In the genomic region with DNA sequence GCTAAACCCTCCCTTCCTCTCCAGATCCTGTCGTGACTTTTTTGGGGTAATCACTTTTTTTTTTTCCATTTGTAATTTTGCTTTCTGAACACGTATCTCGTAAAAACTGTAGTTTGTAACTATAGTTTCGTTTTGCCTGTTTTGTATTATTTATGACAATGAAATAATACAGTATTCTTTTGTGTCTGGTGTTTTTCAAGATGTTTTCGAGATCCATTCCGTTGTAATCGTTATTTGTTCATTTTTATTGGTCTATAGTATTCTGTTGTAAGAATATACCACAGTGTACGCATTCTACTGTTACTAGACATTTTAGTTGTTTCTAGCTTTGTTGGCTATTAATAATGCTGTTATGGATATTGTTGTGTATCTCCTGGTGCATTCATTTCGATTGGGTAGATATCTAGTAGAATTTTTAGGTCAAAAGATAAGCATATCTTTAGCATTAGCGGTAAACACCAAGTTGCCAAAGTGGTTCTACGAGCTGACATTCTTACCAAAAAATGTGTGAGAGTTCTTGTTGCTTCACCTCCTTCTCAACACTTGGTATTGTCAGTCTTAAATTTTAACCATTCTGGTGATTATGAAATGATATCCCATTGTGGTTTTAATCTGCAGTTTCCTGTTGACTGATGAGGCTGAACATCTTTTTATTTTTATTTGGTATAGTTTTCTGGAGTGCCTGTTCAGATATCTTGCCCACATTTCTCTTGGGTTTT, we compare ENCODE assay signal across 8 cellular contexts.
DNase-seq lines count a peak whose midpoint lies in the region; ATAC-seq and TF ChIP-seq lines count a peak whose summit lies in the region.

No MANE protein-coding gene starts in this region.

- no peak for TF ChIP-seq CTCF in MM.1S (IDR thresholded peaks at IDR 0.05; ENCODE audit: low read length)

- H3K4me1 ChIP-seq in CD4-positive, alpha-beta memory T cell (ENCODE audit: insufficient read depth, low read length): peaks cover 13% of the 10 kb centered on the region
- no peaks in the 10 kb centered on the region for H3K4me1 ChIP-seq in MM.1S (ENCODE audit: low read length)
- peaks cover 4% of the 10 kb centered on the region for H3K4me1 ChIP-seq in effector memory CD4-positive, alpha-beta T cell (ENCODE audit: control insufficient read depth, insufficient read depth, low read length, poor library complexity, severe bottlenecking)
- peaks cover 4 to 8% of the 10 kb centered on the region in 2 donors for H3K4me1 ChIP-seq in neuronal stem cell (ENCODE audit: control insufficient read depth in 2 of 2, insufficient read depth in 1 of 2, low read depth in 1 of 2, low read length in 2 of 2)

- WGBS in neuronal stem cell (ENCODE audit: extremely low coverage in 2 of 2, insufficient read length in 2 of 2, insufficient replicate concordance in 1 of 2), 2 donors: no CpG with 5 or more reads among the region's 11 CpGs

- no peak overlapping the region for H3K4ac ChIP-seq in neuronal stem cell (ENCODE audit: low read length)

- no peak overlapping the region for H3K14ac ChIP-seq in neuronal stem cell (ENCODE audit: low read length)

- no peaks in the 10 kb centered on the region for H3K9me2 ChIP-seq in MM.1S (replicated peaks; ENCODE audit: insufficient read depth, low read length)

- no peak overlapping the region for H2BK5ac ChIP-seq in neuronal stem cell (ENCODE audit: low read length)

- no peaks in the 10 kb centered on the region for H3K9me3 ChIP-seq in CD4-positive, alpha-beta memory T cell (ENCODE audit: control insufficient read depth in 1 of 2, low read length in 2 of 2)
- H3K9me3 ChIP-seq in MM.1S (replicated peaks; ENCODE audit: insufficient read depth, low read length) (no peaks in the 10 kb centered on the region), neuronal stem cell (replicated peaks in 1 of 2; ENCODE audit: control insufficient read depth in 2 of 2, insufficient read depth in 1 of 2, low read depth in 1 of 2, low read length in 2 of 2) (peaks cover 15 to 46% of the 10 kb centered on the region in 2 donors)
- H3K9me3 ChIP-seq in effector memory CD4-positive, alpha-beta T cell (ENCODE audit: control insufficient read depth, low read length): no peaks in the 10 kb centered on the region

- no peak overlapping the region for H2BK120ac ChIP-seq in neuronal stem cell (ENCODE audit: low read depth, low read length)

- no peaks in the 10 kb centered on the region for H3K79me2 ChIP-seq in MM.1S (ENCODE audit: low read length)

- no peak overlapping the region for H2BK12ac ChIP-seq in neuronal stem cell (ENCODE audit: low read length)

- CTCF ChIA-PET in CD4-positive, alpha-beta memory T cell (lab: Charles Lee; ENCODE audit: partially characterized antibody): interaction anchor here (1.5 to 3.7 kb wide), 2 partner anchors 219 to 274 kb away, joined by 3 to 16 read pairs; no protein-coding TSS in a partner anchor

- no peak overlapping the region for H3K18ac ChIP-seq in neuronal stem cell (ENCODE audit: low read length)

- no peak for ATAC-seq in GM21528 (IDR thresholded peaks at IDR 0.05; ENCODE audit: low FRiP score, unreplicated experiment)

- H3K4me1 Mint-ChIP-seq in CD4-positive, alpha-beta memory T cell: peaks cover 7 to 17% (median 13%) of the 10 kb centered on the region in 4 donors

- no peak overlapping the region for H2BK15ac ChIP-seq in neuronal stem cell (ENCODE audit: low read length)

- peaks cover 4 to 5% of the 10 kb centered on the region in 2 donors for H3K36me3 Mint-ChIP-seq in CD4-positive, alpha-beta memory T cell

- peaks cover 0 to 2% (median 0%) of the 10 kb centered on the region in 8 donors for H3K9me3 Mint-ChIP-seq in CD4-positive, alpha-beta memory T cell

- peaks cover 2 to 11% of the 10 kb centered on the region in 2 donors for H3K27me3 Mint-ChIP-seq in CD4-positive, alpha-beta memory T cell

- DNase-seq in CD4-positive, alpha-beta memory T cell: no peak
- DNase-seq in MM.1S: no peak
- DNase-seq in effector memory CD4-positive, alpha-beta T cell: no peak
- no peak for DNase-seq in neuronal stem cell (ENCODE audit: low spot score)
- no peak for DNase-seq in GOT3 (lab: John Stamatoyannopoulos, UW)
- DNase-seq in COLO668 (lab: John Stamatoyannopoulos, UW; ENCODE audit: unreplicated experiment): no peak
- no peak for DNase-seq in stimulated activated CD8-positive, alpha-beta memory T cell treated with anti-CD3 and anti-CD28 coated beads, Interleukin-4, amount 100 ng/mL, for 48 hours

- H3K79me1 ChIP-seq in neuronal stem cell (ENCODE audit: low read depth, low read length): peaks cover 4% of the 10 kb centered on the region

- H3K23ac ChIP-seq in neuronal stem cell (ENCODE audit: low read depth, low read length, poor library complexity): no peak overlapping the region

- peak overlapping the region; percentile 48 to 95 (median 87) for H3K27ac Mint-ChIP-seq in CD4-positive, alpha-beta memory T cell

- no peaks in the 10 kb centered on the region for H3F3A ChIP-seq in MM.1S (ENCODE audit: insufficient read depth, low read length)

- no peaks in the 10 kb centered on the region for H3K36me3 ChIP-seq in CD4-positive, alpha-beta memory T cell (ENCODE audit: insufficient read depth, low read length)
- no peaks in the 10 kb centered on the region for H3K36me3 ChIP-seq in MM.1S (replicated peaks; ENCODE audit: insufficient read depth, low read length)
- H3K36me3 ChIP-seq in effector memory CD4-positive, alpha-beta T cell (ENCODE audit: control insufficient read depth, insufficient read depth, low read length): no peaks in the 10 kb centered on the region
- H3K36me3 ChIP-seq in neuronal stem cell (replicated peaks in 1 of 2; ENCODE audit: control insufficient read depth in 2 of 2, insufficient read depth in 2 of 2, low read length in 2 of 2): peaks cover 0 to 16% of the 10 kb centered on the region in 2 donors

- H2AK5ac ChIP-seq in neuronal stem cell (ENCODE audit: low read depth, low read length): no peak overlapping the region

- peak overlapping the region; percentile 27; the same call in 1 of the 2 replicates for H3K4me2 ChIP-seq in MM.1S (ENCODE audit: low read depth, low read length)
- peak overlapping the region; percentile 70 for H3K4me2 ChIP-seq in neuronal stem cell (ENCODE audit: insufficient read depth, low read length, poor library complexity, severe bottlenecking)

- H3K4me3 ChIP-seq in CD4-positive, alpha-beta memory T cell (ENCODE audit: low read length in 2 of 2): peak overlapping the region; percentile 24 to 63
- H3K4me3 ChIP-seq in MM.1S (ENCODE audit: low read length) (no peak overlapping the region; the same call in 1 of the 2 replicates), neuronal stem cell (ENCODE audit: low read length in 2 of 2) (peak overlapping the region; percentile 88 to 96)
- peak overlapping the region; percentile 73 for H3K4me3 ChIP-seq in effector memory CD4-positive, alpha-beta T cell (ENCODE audit: insufficient read depth, low read depth, low read length, poor library complexity, severe bottlenecking)

- H2AFZ ChIP-seq in MM.1S (ENCODE audit: low read length) (no peak overlapping the region), neuronal stem cell (ENCODE audit: low read length) (peak overlapping the region; percentile 98)

- H4K8ac ChIP-seq in neuronal stem cell (ENCODE audit: low read depth, low read length): no peak overlapping the region

- no peak overlapping the region for H4K91ac ChIP-seq in neuronal stem cell (ENCODE audit: low read depth, low read length, poor library complexity)

- peak overlapping the region; percentile 87 to 97 (median 95) for H3K4me3 Mint-ChIP-seq in CD4-positive, alpha-beta memory T cell

- no peak overlapping the region for H3K27ac ChIP-seq in CD4-positive, alpha-beta memory T cell (ENCODE audit: low read depth, low read length)
- H3K27ac ChIP-seq in MM.1S (ENCODE audit: low read length): no peak overlapping the region
- H3K27ac ChIP-seq in effector memory CD4-positive, alpha-beta T cell (ENCODE audit: insufficient read depth, low read length, poor library complexity, severe bottlenecking): no peak overlapping the region
- H3K27ac ChIP-seq in neuronal stem cell (replicated peaks; ENCODE audit: low read length): no peak overlapping the region

- H3K9ac ChIP-seq in MM.1S (ENCODE audit: low read length) (no peak overlapping the region), neuronal stem cell (ENCODE audit: low read depth, low read length, poor library complexity) (peak overlapping the region; percentile 91)

- intact Hi-C loops in CD4-positive, alpha-beta memory T cell (cut with micrococcal nuclease): no loop called here

- no peaks in the 10 kb centered on the region for H3K27me3 ChIP-seq in CD4-positive, alpha-beta memory T cell (ENCODE audit: insufficient read depth, low read length)
- H3K27me3 ChIP-seq in MM.1S (replicated peaks; ENCODE audit: insufficient read depth, low read length) (no peaks in the 10 kb centered on the region), neuronal stem cell (ENCODE audit: control insufficient read depth in 3 of 3, insufficient read depth in 3 of 3, low read depth in 1 of 3, low read length in 3 of 3) (peaks cover 0 to 17% (median 3%) of the 10 kb centered on the region in 3 experiments)
- H3K27me3 ChIP-seq in effector memory CD4-positive, alpha-beta T cell (replicated peaks; ENCODE audit: control insufficient read depth, insufficient read depth, low read length, poor library complexity, severe bottlenecking): no peaks in the 10 kb centered on the region

- POLR2A ChIA-PET in CD4-positive, alpha-beta memory T cell (lab: Charles Lee; ENCODE audit: partially characterized antibody): no interaction called here

- H4K20me1 ChIP-seq in MM.1S (ENCODE audit: insufficient read depth, low read length): no peaks in the 10 kb centered on the region
